Comparison of ENCODE assay signal across 34 cellular contexts in genomic region chr4:106104276-106104675, GRCh38.
"Had no signal": no experiment of that assay in that cellular context is flagged by ENCODE, and none has a peak within 500 bp of the region (broad histone marks: within the 10 kb centered on the region; RNA-seq: fewer than 3 reads in every experiment).

No MANE protein-coding gene starts in this region.

- DNase-seq: activated CD4-positive, alpha-beta memory T cell treated with anti-CD3 and anti-CD28 coated beads, Interleukin-2, amount 10 ng/mL, durations not matched to agents 7 days and 5 days; activated CD4-positive, alpha-beta T cell treated with anti-CD3 and anti-CD28 coated beads for 1 hour; activated CD4-positive, alpha-beta T cell treated with anti-CD3 and anti-CD28 coated beads for 48 hours; activated CD4-positive, CD25-positive, alpha-beta regulatory T cell; activated CD8-positive, alpha-beta memory T cell treated with anti-CD3 and anti-CD28 coated beads for 24 hours; activated CD8-positive, alpha-beta memory T cell treated with anti-CD3 and anti-CD28 coated beads, Interleukin-2, amount 10 ng/mL, durations not matched to agents 7 days and 5 days; activated CD8-positive, alpha-beta memory T cell treated with anti-CD3 and anti-CD28 coated beads, Interleukin-2, amount 50 U/mL, for 48 hours; activated effector memory CD4-positive, alpha-beta T cell treated with Interleukin-2 at 50 U/mL for 16 hours; activated naive CD4-positive, alpha-beta T cell treated with anti-CD3 and anti-CD28 coated beads, Interleukin-2, amount 10 ng/mL, durations not matched to agents 7 days and 5 days; activated naive CD8-positive, alpha-beta T cell treated with anti-CD3 and anti-CD28 coated beads, Interleukin-2, amount 50 U/mL, for 24 hours; activated T-cell treated with anti-CD3 and anti-CD28 coated beads, Interleukin-2, amount 50 U/mL, for 48 hours; anterior cingulate cortex; central memory CD4-positive, alpha-beta T cell; NCI-H1092 treated with DMSO at 0.1 percent for 48 hours; NCI-H1417; NCI-H146; NCI-H187; NCI-H2029 treated with DMSO at 0.1 percent for 48 hours; NCI-H2107; NCI-H2171; NCI-H510A; NCI-H526; NCI-H748 treated with DMSO at 0.1 percent for 48 hours; NK-92 treated with Interleukin-12 subunit alpha and Interleukin-12 subunit beta, amount 100 ng/mL, for 24 hours; PC-9; SIG-M5; SW 1271; T-helper 1 cell; T-helper 2 cell; T-helper 9 cell; WERI-Rb-1 had no signal

- ATAC-seq: activated CD8-positive, alpha-beta memory T cell treated with anti-CD3 and anti-CD28 coated beads, Interleukin-2, amount 10 ng/mL, durations not matched to agents 7 days and 5 days; activated naive CD8-positive, alpha-beta T cell treated with anti-CD3 and anti-CD28 coated beads, Interleukin-2, amount 50 U/mL, for 24 hours; Right ventricle myocardium inferior; SK-N-SH treated with all-trans-retinoic acid at 6 μM for 48 hours had no signal

- FAIRE-seq: RCC 7860 had no signal

- H3K4me3 ChIP-seq: PC-9 had no signal
